ENCODE assay signal across 36 cellular contexts in the genomic region with DNA sequence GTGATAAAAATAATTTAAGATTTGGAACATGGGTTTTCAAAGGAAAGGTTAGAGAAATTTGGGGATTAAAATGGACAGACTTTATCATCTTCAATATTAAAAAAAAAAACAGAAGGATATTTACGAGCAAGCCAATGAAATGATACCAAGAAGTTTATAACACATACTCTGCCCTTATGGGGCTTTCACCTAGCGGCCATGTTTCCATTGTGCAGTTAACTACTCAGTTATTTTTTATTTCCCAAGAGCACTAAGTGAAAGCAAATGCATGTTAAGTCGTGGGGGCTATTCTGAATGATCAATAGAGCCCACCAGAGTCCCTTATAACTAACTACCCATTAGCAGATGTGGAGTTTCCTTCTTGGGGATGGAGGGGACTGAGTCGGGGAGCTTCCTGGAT. TPM values are rescaled to one million over a fixed set of nuclear protein-coding genes. Genes with fewer than 3 reads are reported as not detected.
DNase-seq lines count a peak whose midpoint lies in the region; ATAC-seq and TF ChIP-seq lines count a peak whose summit lies in the region.
"Had no signal": no experiment of that assay in that cellular context is flagged by ENCODE, and none has a peak within 500 bp of the region (broad histone marks: within the 10 kb centered on the region; RNA-seq: fewer than 3 reads in every experiment).

No MANE protein-coding gene starts in this region.

- no peak overlapping the region for H3K56ac ChIP-seq in H9 (ENCODE audit: insufficient read length, low read depth, low read length)

- DNase-seq in activated CD4-positive, alpha-beta T cell treated with anti-CD3 and anti-CD28 coated beads, Interleukin-2, amount 10 ng/mL, durations not matched to agents 24 days and 14 days = no peak
- DNase-seq in activated CD4-positive, alpha-beta T cell treated with anti-CD3 and anti-CD28 coated beads, Interleukin-2, amount 50 U/mL, for 1 hour = no peak
- DNase-seq in activated naive CD4-positive, alpha-beta T cell treated with anti-CD3 and anti-CD28 coated beads, Interleukin-2, amount 50 U/mL, for 72 hours (ENCODE audit: low spot score in 2 of 2) = no peak
- DNase-seq in smooth muscle cell (lab: John Stamatoyannopoulos, UW; ENCODE audit: unreplicated experiment) = no peak
- no peak for DNase-seq in chondrocyte (ENCODE audit: low spot score)
- no peak for DNase-seq in H9
- DNase-seq: activated CD4-positive, alpha-beta T cell treated with anti-CD3 and anti-CD28 coated beads, Interleukin-2, amount 50 U/mL, for 4 hours; activated CD8-positive, alpha-beta memory T cell treated with anti-CD3 and anti-CD28 coated beads, Interleukin-2, amount 50 U/mL, for 48 hours; activated naive CD8-positive, alpha-beta T cell treated with anti-CD3 and anti-CD28 coated beads, Interleukin-2, amount 10 ng/mL, durations not matched to agents 7 days and 5 days; Caco-2; DND-41; effector memory CD4-positive, alpha-beta T cell; H7; hippocampal formation; lower lobe of right lung; MG63; naive thymus-derived CD4-positive, alpha-beta T cell; NCI-H1105 treated with DMSO at 0.1 percent for 48 hours; NCI-H187 treated with DMSO at 0.1 percent for 48 hours; NCI-H2171 treated with DMSO at 0.1 percent for 48 hours; NCI-H510A; occipital lobe; OCI-M1; stimulated activated naive CD4-positive, alpha-beta T cell; T1000; WERI-Rb-1 had no signal

- no peak overlapping the region for H4K8ac ChIP-seq in H9 (replicated peaks; ENCODE audit: insufficient read length, low read depth, low read length)

- no peak overlapping the region for H3K18ac ChIP-seq in H9 (ENCODE audit: insufficient read length, low read depth, low read length)

- ATAC-seq in GM19035 (IDR thresholded peaks at IDR 0.05; ENCODE audit: unreplicated experiment) (peak; percentile 27), HG02884 (IDR thresholded peaks at IDR 0.05; ENCODE audit: unreplicated experiment) (no peak)
- ATAC-seq in activated naive CD4-positive, alpha-beta T cell treated with anti-CD3 and anti-CD28 coated beads, Interleukin-2, amount 50 U/mL, for 72 hours = peak in 1 of 2 donors; percentile 29
- ATAC-seq: lower lobe of right lung; naive thymus-derived CD4-positive, alpha-beta T cell had no signal

- no peak overlapping the region for H3K14ac ChIP-seq in H9 (ENCODE audit: insufficient read depth, low read length)

- H2AFZ ChIP-seq in smooth muscle cell (ENCODE audit: low read depth) (no peak overlapping the region), H9 (ENCODE audit: low read length) (no peak overlapping the region)

- H2BK5ac ChIP-seq in H9 (ENCODE audit: insufficient read length, low read length) = no peak overlapping the region

- H3K4me1 Mint-ChIP-seq in activated CD4-positive, alpha-beta T cell treated with anti-CD3 and anti-CD28 coated beads, Interleukin-2, amount 10 ng/mL, durations not matched to agents 24 days and 14 days = peaks cover 42% of the 10 kb centered on the region
- H3K4me1 Mint-ChIP-seq in chondrocyte (ENCODE audit: low read depth) = peaks cover 54% of the 10 kb centered on the region
- H3K4me1 Mint-ChIP-seq in H9 = peaks cover 28 to 34% of the 10 kb centered on the region in 2 experiments

- TF ChIP-seq CTCF in smooth muscle cell (IDR thresholded peaks at IDR 0.05; ENCODE audit: borderline replicate concordance, insufficient read depth, poor library complexity, severe bottlenecking) (no peak), chondrocyte (IDR thresholded peaks at IDR 0.05) (no peak), H9 (conservative IDR thresholded peaks at IDR 0.05) (no peak)

- WGBS in smooth muscle cell (ENCODE audit: low lambda C conversion rate) = 94% methylated on average over 4 of the region's 4 CpGs
- no CpG with 5 or more reads among the region's 4 CpGs for WGBS in H9 (ENCODE audit: extremely low coverage, insufficient read length, low lambda C conversion rate)

- no peak overlapping the region for H3K4ac ChIP-seq in H9 (ENCODE audit: low read depth, low read length)

- no peak overlapping the region for H3K23ac ChIP-seq in H9 (ENCODE audit: insufficient read length, low read depth, low read length)

- H3K79me1 ChIP-seq in H9 (ENCODE audit: insufficient read depth, low read depth, low read length, poor library complexity, severe bottlenecking) = no peaks in the 10 kb centered on the region

- peaks cover 6% of the 10 kb centered on the region for H3K9me3 Mint-ChIP-seq in activated CD4-positive, alpha-beta T cell treated with anti-CD3 and anti-CD28 coated beads, Interleukin-2, amount 10 ng/mL, durations not matched to agents 24 days and 14 days
- H3K9me3 Mint-ChIP-seq in activated naive CD4-positive, alpha-beta T cell treated with anti-CD3 and anti-CD28 coated beads, Interleukin-2, amount 50 U/mL, for 72 hours = peaks cover 0 to 4% of the 10 kb centered on the region in 2 donors
- H3K9me3 Mint-ChIP-seq in chondrocyte (ENCODE audit: low read depth) = no peaks in the 10 kb centered on the region
- no peaks in the 10 kb centered on the region for H3K9me3 Mint-ChIP-seq in H9
- H3K9me3 Mint-ChIP-seq: activated naive CD8-positive, alpha-beta T cell treated with anti-CD3 and anti-CD28 coated beads, Interleukin-2, amount 10 ng/mL, durations not matched to agents 7 days and 5 days; naive thymus-derived CD4-positive, alpha-beta T cell had no signal

- H4K20me1 ChIP-seq in smooth muscle cell (ENCODE audit: low read depth) (peaks cover 10% of the 10 kb centered on the region), H9 (ENCODE audit: control insufficient read depth, insufficient read depth, insufficient read length) (no peaks in the 10 kb centered on the region)

- no peak overlapping the region for H2BK15ac ChIP-seq in H9 (ENCODE audit: low read depth, low read length)

- peaks cover 29% of the 10 kb centered on the region for H3F3A ChIP-seq in smooth muscle cell (ENCODE audit: low read depth)

- H3K27me3 ChIP-seq in smooth muscle cell (ENCODE audit: low read depth) = no peaks in the 10 kb centered on the region
- H3K27me3 ChIP-seq in H9 (ENCODE audit: insufficient read depth, low read length) = no peaks in the 10 kb centered on the region
- H3K27me3 ChIP-seq: cardiac muscle cell, MG63, SJSA1 had no signal

- no peak overlapping the region for H3T11ph ChIP-seq in H9 (ENCODE audit: low read length)

- H3K79me2 ChIP-seq in smooth muscle cell (ENCODE audit: low read depth) = peaks cover 99% of the 10 kb centered on the region
- no peaks in the 10 kb centered on the region; the same call in 1 of the 2 replicates for H3K79me2 ChIP-seq in H9 (ENCODE audit: insufficient read depth, low read length)

- H3K27me3 Mint-ChIP-seq in activated CD4-positive, alpha-beta T cell treated with anti-CD3 and anti-CD28 coated beads, Interleukin-2, amount 10 ng/mL, durations not matched to agents 24 days and 14 days = no peaks in the 10 kb centered on the region
- no peaks in the 10 kb centered on the region for H3K27me3 Mint-ChIP-seq in chondrocyte (ENCODE audit: low read depth)
- no peaks in the 10 kb centered on the region for H3K27me3 Mint-ChIP-seq in H9 (ENCODE audit: low read depth)
- H3K27me3 Mint-ChIP-seq: activated naive CD8-positive, alpha-beta T cell treated with anti-CD3 and anti-CD28 coated beads, Interleukin-2, amount 10 ng/mL, durations not matched to agents 7 days and 5 days; naive thymus-derived CD4-positive, alpha-beta T cell had no signal

- intact Hi-C loops in activated CD4-positive, alpha-beta T cell treated with anti-CD3 and anti-CD28 coated beads, Interleukin-2, amount 10 ng/mL, durations not matched to agents 24 days and 14 days (cut with micrococcal nuclease) = loop anchor here (2.0 kb wide), 2 partner anchors 23 to 51 kb away; no protein-coding TSS in a partner anchor

- H2AK5ac ChIP-seq in H9 (ENCODE audit: insufficient read length, low read length) = no peak overlapping the region

- no peak overlapping the region for H3K4me3 ChIP-seq in smooth muscle cell
- H3K4me3 ChIP-seq: cardiac muscle cell, coronary artery, lower lobe of right lung, MG63, SJSA1, thoracic aorta had no signal

- H3K9ac ChIP-seq in smooth muscle cell (ENCODE audit: low read depth) (no peak overlapping the region), H9 (ENCODE audit: extremely low read depth, insufficient read length, low read length) (no peak overlapping the region)
- H3K9ac ChIP-seq: KMS-11 had no signal

- H3K27ac ChIP-seq in smooth muscle cell (ENCODE audit: low read depth) (peak overlapping the region; percentile 8), H9 (ENCODE audit: insufficient read length, low read depth, low read length) (no peak overlapping the region)
- H3K27ac ChIP-seq: C4-2B, cardiac muscle cell, epithelial cell of prostate, KMS-11, lower lobe of right lung, RWPE1, SJSA1, WERI-Rb-1 had no signal

- no peak overlapping the region for H2BK120ac ChIP-seq in H9 (ENCODE audit: low read depth, low read length, poor library complexity, severe bottlenecking)

- H2BK12ac ChIP-seq in H9 (ENCODE audit: insufficient read length, low read depth, low read length) = no peak overlapping the region

- no peaks in the 10 kb centered on the region for H3K36me3 ChIP-seq in smooth muscle cell (ENCODE audit: low read depth)
- H3K36me3 ChIP-seq: cardiac muscle cell, lower lobe of right lung, MG63, SJSA1, thoracic aorta, WERI-Rb-1 had no signal

- H3K4me3 Mint-ChIP-seq in activated CD4-positive, alpha-beta T cell treated with anti-CD3 and anti-CD28 coated beads, Interleukin-2, amount 10 ng/mL, durations not matched to agents 24 days and 14 days = peak overlapping the region; percentile 39
- H3K4me3 Mint-ChIP-seq in chondrocyte (ENCODE audit: unreplicated experiment) = no peak overlapping the region
- H3K4me3 Mint-ChIP-seq in H9 = no peak overlapping the region
- H3K4me3 Mint-ChIP-seq: activated naive CD8-positive, alpha-beta T cell treated with anti-CD3 and anti-CD28 coated beads, Interleukin-2, amount 10 ng/mL, durations not matched to agents 7 days and 5 days; naive thymus-derived CD4-positive, alpha-beta T cell had no signal

- H3K4me1 ChIP-seq in smooth muscle cell (ENCODE audit: low read depth) = peaks cover 37% of the 10 kb centered on the region
- H3K4me1 ChIP-seq in H9 (ENCODE audit: insufficient read depth, low read length) = peaks cover 5% of the 10 kb centered on the region; the same call in 1 of the 2 replicates

- peak overlapping the region; percentile 88 for H3K27ac Mint-ChIP-seq in activated CD4-positive, alpha-beta T cell treated with anti-CD3 and anti-CD28 coated beads, Interleukin-2, amount 10 ng/mL, durations not matched to agents 24 days and 14 days
- peak overlapping the region; percentile 76 to 79 for H3K27ac Mint-ChIP-seq in activated naive CD4-positive, alpha-beta T cell treated with anti-CD3 and anti-CD28 coated beads, Interleukin-2, amount 50 U/mL, for 72 hours
- H3K27ac Mint-ChIP-seq in chondrocyte (ENCODE audit: unreplicated experiment) (no peak overlapping the region), H9 (no peak overlapping the region)
- H3K27ac Mint-ChIP-seq: activated naive CD8-positive, alpha-beta T cell treated with anti-CD3 and anti-CD28 coated beads, Interleukin-2, amount 10 ng/mL, durations not matched to agents 7 days and 5 days had no signal

- H3K9me3 ChIP-seq in smooth muscle cell (replicated peaks; ENCODE audit: low read depth) = no peaks in the 10 kb centered on the region
- no peaks in the 10 kb centered on the region for H3K9me3 ChIP-seq in H9 (ENCODE audit: control insufficient read depth, low read depth, low read length)
- H3K9me3 ChIP-seq: Caco-2, lower lobe of right lung, SJSA1, thoracic aorta had no signal

- peaks cover 26% of the 10 kb centered on the region for H3K36me3 Mint-ChIP-seq in activated CD4-positive, alpha-beta T cell treated with anti-CD3 and anti-CD28 coated beads, Interleukin-2, amount 10 ng/mL, durations not matched to agents 24 days and 14 days (ENCODE audit: low read depth)
- peaks cover 0 to 39% of the 10 kb centered on the region in 2 donors for H3K36me3 Mint-ChIP-seq in activated naive CD4-positive, alpha-beta T cell treated with anti-CD3 and anti-CD28 coated beads, Interleukin-2, amount 50 U/mL, for 72 hours
- peaks cover 2% of the 10 kb centered on the region for H3K36me3 Mint-ChIP-seq in chondrocyte (ENCODE audit: low read depth)
- peaks cover 0 to 3% (median 3%) of the 10 kb centered on the region in 3 experiments; a peak in 2 of 7 replicates for H3K36me3 Mint-ChIP-seq in H9 (ENCODE audit: insufficient read depth in 1 of 3, low read depth in 3 of 3)

- H3K23me2 ChIP-seq in H9 (ENCODE audit: insufficient read length, low read depth, low read length, poor library complexity, severe bottlenecking) = no peaks in the 10 kb centered on the region

- H4K5ac ChIP-seq in H9 (ENCODE audit: insufficient read length, low read depth, low read length) = no peak overlapping the region

- H4K91ac ChIP-seq in H9 (ENCODE audit: insufficient read length, low read depth, low read length) = no peak overlapping the region

- H3K4me2 ChIP-seq in smooth muscle cell (no peak overlapping the region), H9 (ENCODE audit: insufficient read depth, insufficient read length, low read length) (no peak overlapping the region)
- H3K4me2 ChIP-seq: KMS-11 had no signal

- no peak overlapping the region for H2BK20ac ChIP-seq in H9 (ENCODE audit: low read depth, low read length, poor library complexity, severe bottlenecking)

RNA-seq across cellular contexts. Expression of gene ETV6, which starts 53.9 kb away (rescaled TPM):
- 114 and 119 TPM in 2 replicates for total RNA-seq in activated CD4-positive, alpha-beta T cell treated with anti-CD3 and anti-CD28 coated beads, Interleukin-2, amount 10 ng/mL, durations not matched to agents 24 days and 14 days
- total RNA-seq in activated naive CD4-positive, alpha-beta T cell treated with anti-CD3 and anti-CD28 coated beads, Interleukin-2, amount 50 U/mL, for 72 hours = 10 to 100 TPM; 15.2 to 80.7 TPM
- total RNA-seq in smooth muscle cell (21.9 and 23.8 TPM in 2 replicates), chondrocyte (30.4 to 37.8 TPM (median 33.4 TPM) in 3 replicates), H9 (2021) (25.2 and 28.7 TPM in 2 replicates)
- 11.5 and 19.8 TPM in 2 replicates for polyA plus RNA-seq in smooth muscle cell

Comparison
In these comparisons a context has a peak if more than half of its experiments do, and no peak if none do; other contexts are left out.
1. H3K27ac Mint-ChIP-seq: peak in activated CD4-positive, alpha-beta T cell treated with anti-CD3 and anti-CD28 coated beads, Interleukin-2, amount 10 ng/mL, durations not matched to agents 24 days and 14 days (single experiment) and activated naive CD4-positive, alpha-beta T cell treated with anti-CD3 and anti-CD28 coated beads, Interleukin-2, amount 50 U/mL, for 72 hours (2 of 2); none in chondrocyte (single experiment) and H9 (0 of 3).